30 cellular contexts compared by ENCODE assay signal in genomic region chr9:116599342-116599884, GRCh38.
DNase-seq lines count a peak whose midpoint lies in the region; ATAC-seq and TF ChIP-seq lines count a peak whose summit lies in the region.
"Had no signal": no experiment of that assay in that cellular context is flagged by ENCODE, and none has a peak within 500 bp of the region (broad histone marks: within the 10 kb centered on the region; RNA-seq: fewer than 3 reads in every experiment).

No MANE protein-coding gene starts in this region.

- H3K27me3 ChIP-seq in BJ (ENCODE audit: control insufficient read depth, insufficient read depth, low read length) (no peaks in the 10 kb centered on the region), brain microvascular endothelial cell (replicated peaks) (no peaks in the 10 kb centered on the region)
- H3K27me3 ChIP-seq: breast epithelium, gastroesophageal sphincter, left lung, testis, uterus had no signal

- POLR2A ChIA-PET in BJ (lab: Charles Lee), result no interaction called here

- H3K27me3 Mint-ChIP-seq in HFFc6 (ENCODE audit: insufficient read depth), result no peaks in the 10 kb centered on the region; the same call in 1 of the 2 replicates
- no peaks in the 10 kb centered on the region for H3K27me3 Mint-ChIP-seq in glutamatergic neuron (ENCODE audit: unreplicated experiment)
- no peaks in the 10 kb centered on the region for H3K27me3 Mint-ChIP-seq in osteocyte (ENCODE audit: unreplicated experiment)

- in situ Hi-C loops in brain microvascular endothelial cell (cut with HindIII; ENCODE audit: low pct_ligation_motif_present, low sequenced_read_pairs), result no loop called here

- no peak for ATAC-seq in GM21367 (IDR thresholded peaks at IDR 0.05; ENCODE audit: unreplicated experiment)
- ATAC-seq: activated CD4-positive, CD25-positive, alpha-beta regulatory T cell treated with anti-CD3 and anti-CD28 coated beads, Interleukin-2, amount 50 U/mL, for 24 hours; esophagus mucosa; gastroesophageal sphincter; left lung had no signal

- H3K36me3 Mint-ChIP-seq in HFFc6 (ENCODE audit: low read depth) (no peaks in the 10 kb centered on the region), glutamatergic neuron (ENCODE audit: unreplicated experiment) (no peaks in the 10 kb centered on the region), osteocyte (ENCODE audit: unreplicated experiment) (no peaks in the 10 kb centered on the region)

- DNase-seq in BJ (ENCODE audit: low read depth), result no peak
- no peak for DNase-seq in HFFc6
- no peak for DNase-seq in brain microvascular endothelial cell
- no peak for DNase-seq in glutamatergic neuron
- DNase-seq in GM10266 (ENCODE audit: extremely low spot score), result no peak
- no peak for DNase-seq in NCI-H2227 (lab: John Stamatoyannopoulos, UW; ENCODE audit: unreplicated experiment)
- DNase-seq in osteocyte (ENCODE audit: extremely low spot score, unreplicated experiment), result no peak
- DNase-seq: activated CD4-positive, alpha-beta T cell treated with anti-CD3 and anti-CD28 coated beads, Interleukin-2, amount 50 U/mL, for 48 hours; activated CD8-positive, alpha-beta memory T cell treated with anti-CD3 and anti-CD28 coated beads, Interleukin-2, amount 50 U/mL, for 4 hours; activated naive CD4-positive, alpha-beta T cell treated with anti-CD3 and anti-CD28 coated beads for 36 hours; DMS53; effector memory CD4-positive, alpha-beta T cell; left lung; mesendoderm; NCI-H1105 treated with DMSO at 0.1 percent for 48 hours; NCI-H1930; NCI-H526; NK-92 treated with Interleukin-12 subunit alpha and Interleukin-12 subunit beta, amount 100 ng/mL, for 24 hours; SIG-M5; stimulated activated naive CD4-positive, alpha-beta T cell treated with Interleukin-2 at 50 U/mL for 16 hours; T1000; testis; uterus had no signal

- TF ChIP-seq CTCF in BJ (IDR thresholded peaks at IDR 0.05; ENCODE audit: insufficient read depth, low read depth, low read length), result 0 out of 2 replicates have a peak, but pooled peaks have one; percentile 14
- peak; percentile 55 for TF ChIP-seq CTCF in HFFc6 (IDR thresholded peaks at IDR 0.05)
- peak; percentile 26 for TF ChIP-seq CTCF in brain microvascular endothelial cell (IDR thresholded peaks at IDR 0.05; ENCODE audit: low read depth, low read length, missing control alignments)
- TF ChIP-seq CTCF in glutamatergic neuron (IDR thresholded peaks at IDR 0.05; ENCODE audit: partially characterized antibody, unreplicated experiment), result peak; percentile 35
- no peak for TF ChIP-seq CTCF in GM10266 (IDR thresholded peaks at IDR 0.05; ENCODE audit: control insufficient read depth, insufficient read depth, low read depth, missing control alignments)
- no peak for TF ChIP-seq CTCF in osteocyte (IDR thresholded peaks at IDR 0.05)

- H3K36me3 ChIP-seq in BJ (ENCODE audit: control insufficient read depth, insufficient read depth, low read length) (no peaks in the 10 kb centered on the region), brain microvascular endothelial cell (replicated peaks) (no peaks in the 10 kb centered on the region)
- H3K36me3 ChIP-seq: breast epithelium, gastroesophageal sphincter, left lung, uterus had no signal

- H3K4me3 ChIP-seq in BJ (ENCODE audit: low read depth, low read length) (no peak overlapping the region), brain microvascular endothelial cell (ENCODE audit: low read depth, low read length) (no peak overlapping the region)
- H3K4me3 ChIP-seq: breast epithelium, coronary artery, gastroesophageal sphincter, left lung, testis, uterus had no signal

- CTCF ChIA-PET in BJ (lab: Yijun Ruan, JAX), result interaction anchor here (1.0 kb wide), 1 partner anchor 1006 kb away, joined by 3 read pairs; no protein-coding TSS in a partner anchor

- no peak overlapping the region for H3K27ac ChIP-seq in brain microvascular endothelial cell
- H3K27ac ChIP-seq: breast epithelium, coronary artery, gastroesophageal sphincter, left lung, testis, uterus had no signal

- H3K4me3 Mint-ChIP-seq in HFFc6 (no peak overlapping the region), glutamatergic neuron (ENCODE audit: unreplicated experiment) (no peak overlapping the region), osteocyte (ENCODE audit: unreplicated experiment) (no peak overlapping the region)
- H3K4me3 Mint-ChIP-seq: activated naive CD4-positive, alpha-beta T cell treated with anti-CD3 and anti-CD28 coated beads for 36 hours; activated T-helper 1 cell treated with anti-CD3 and anti-CD28 coated beads, Interleukin-12 subunit alpha, Interleukin-12 subunit beta, Interleukin-2, Interleukin-4 antibody, amounts not matched to agents 30 ng/mL and 10 ng/mL and 1 ng/mL, durations not matched to agents 14 hours and 24 hours and 36 hours had no signal

- H3K9me3 Mint-ChIP-seq in HFFc6, result no peaks in the 10 kb centered on the region
- H3K9me3 Mint-ChIP-seq in glutamatergic neuron (ENCODE audit: unreplicated experiment), result no peaks in the 10 kb centered on the region
- H3K9me3 Mint-ChIP-seq in osteocyte (ENCODE audit: unreplicated experiment), result no peaks in the 10 kb centered on the region
- H3K9me3 Mint-ChIP-seq: activated naive CD4-positive, alpha-beta T cell treated with anti-CD3 and anti-CD28 coated beads for 36 hours; activated T-helper 1 cell treated with anti-CD3 and anti-CD28 coated beads, Interleukin-12 subunit alpha, Interleukin-12 subunit beta, Interleukin-2, Interleukin-4 antibody, amounts not matched to agents 30 ng/mL and 10 ng/mL and 1 ng/mL, durations not matched to agents 14 hours and 24 hours and 36 hours had no signal

- H3K4me1 Mint-ChIP-seq in HFFc6 (ENCODE audit: low read depth), result peaks cover 12% of the 10 kb centered on the region
- no peaks in the 10 kb centered on the region for H3K4me1 Mint-ChIP-seq in glutamatergic neuron (ENCODE audit: low read depth, unreplicated experiment)
- H3K4me1 Mint-ChIP-seq in osteocyte (ENCODE audit: unreplicated experiment), result peaks cover 3% of the 10 kb centered on the region

- H3K27ac Mint-ChIP-seq in HFFc6 (no peak overlapping the region), glutamatergic neuron (ENCODE audit: unreplicated experiment) (no peak overlapping the region), osteocyte (ENCODE audit: unreplicated experiment) (no peak overlapping the region)
- H3K27ac Mint-ChIP-seq: activated naive CD4-positive, alpha-beta T cell treated with anti-CD3 and anti-CD28 coated beads for 36 hours; activated T-helper 1 cell treated with anti-CD3 and anti-CD28 coated beads, Interleukin-12 subunit alpha, Interleukin-12 subunit beta, Interleukin-2, Interleukin-4 antibody, amounts not matched to agents 30 ng/mL and 10 ng/mL and 1 ng/mL, durations not matched to agents 14 hours and 24 hours and 36 hours had no signal

Comparison
In these comparisons a context has a peak if more than half of its experiments do, and no peak if none do; other contexts are left out.
1. CTCF ChIP-seq: peak in BJ (single experiment), HFFc6 (single experiment), brain microvascular endothelial cell (single experiment) and glutamatergic neuron (single experiment); none in GM10266 (single experiment) and osteocyte (single experiment).